Comparison of ENCODE assay signal across 1 cellular context in genomic region chr5:155460501-155460931, GRCh38.
TF ChIP-seq lines count a peak whose summit lies in the region.

No MANE protein-coding gene starts in this region.

TF ChIP-seq in HepG2, 621 proteins besides CTCF, POLR2A, EP300 and RAD21 (continued from another document and continues in another):
- TF ChIP-seq ARID5B (CRISPR knock-in tag; IDR thresholded peaks at IDR 0.05) (peak; percentile 98), CREB1 (IDR thresholded peaks at IDR 0.05) (peak; percentile 42), CREB1 (CRISPR knock-in tag; IDR thresholded peaks at IDR 0.05) (peak; percentile 93), ARNTL (CRISPR knock-in tag; IDR thresholded peaks at IDR 0.05) (no peak), RBAK (CRISPR knock-in tag; IDR thresholded peaks at IDR 0.05) (no peak), PRDM4 (CRISPR knock-in tag; IDR thresholded peaks at IDR 0.05; ENCODE audit: borderline replicate concordance) (no peak), AFF4 (CRISPR knock-in tag; IDR thresholded peaks at IDR 0.05) (0 out of 2 replicates have a peak, but pooled peaks have one; percentile 49), PAXIP1 (CRISPR knock-in tag; conservative IDR thresholded peaks at IDR 0.05) (peak; percentile 99), AKAP8 (CRISPR knock-in tag; IDR thresholded peaks at IDR 0.05) (no peak), HNRNPUL1 (IDR thresholded peaks at IDR 0.05; ENCODE audit: low read depth, low read length) (no peak), ZFY (CRISPR knock-in tag; IDR thresholded peaks at IDR 0.05) (no peak), PHF21A (CRISPR knock-in tag; IDR thresholded peaks at IDR 0.05) (peak; percentile 90), ATF7-NPFF (CRISPR knock-in tag; IDR thresholded peaks at IDR 0.05; ENCODE audit: low read depth) (no peak), BRF2 (CRISPR knock-in tag; IDR thresholded peaks at IDR 0.05) (no peak), ZNF350 (CRISPR knock-in tag; IDR thresholded peaks at IDR 0.05; ENCODE audit: borderline replicate concordance, low read depth) (no peak), CAMTA2 (CRISPR knock-in tag; IDR thresholded peaks at IDR 0.05; ENCODE audit: borderline replicate concordance) (no peak), HDAC1 (CRISPR knock-in tag; IDR thresholded peaks at IDR 0.05) (peak; percentile 90), RXRB (CRISPR knock-in tag; IDR thresholded peaks at IDR 0.05; ENCODE audit: borderline replicate concordance) (peak; percentile 84), TERF1 (CRISPR knock-in tag; IDR thresholded peaks at IDR 0.05) (no peak), ZBTB7B (CRISPR knock-in tag; IDR thresholded peaks at IDR 0.05) (peak; percentile 27; the same call in 1 of the 2 replicates), DBP (CRISPR knock-in tag; IDR thresholded peaks at IDR 0.05; ENCODE audit: not compliant biosample characterization) (no peak), ZBTB42 (CRISPR knock-in tag; IDR thresholded peaks at IDR 0.05) (no peak), HMG20B (CRISPR knock-in tag; conservative IDR thresholded peaks at IDR 0.05) (peak; percentile 66), CENPBD1 (CRISPR knock-in tag; IDR thresholded peaks at IDR 0.05; ENCODE audit: borderline replicate concordance, low read depth) (no peak), SMAD3 (CRISPR knock-in tag; IDR thresholded peaks at IDR 0.05) (0 out of 2 replicates have a peak, but pooled peaks have one; percentile 76), NFKBIZ (CRISPR knock-in tag; IDR thresholded peaks at IDR 0.05) (0 out of 2 replicates have a peak, but pooled peaks have one; percentile 66), FIP1L1 (IDR thresholded peaks at IDR 0.05; ENCODE audit: borderline replicate concordance, insufficient read depth, low read depth, low read length) (no peak), GRHL1 (CRISPR knock-in tag; conservative IDR thresholded peaks at IDR 0.05) (no peak), ISL2 (CRISPR knock-in tag; IDR thresholded peaks at IDR 0.05) (peak; percentile 93), MED13 (CRISPR knock-in tag; IDR thresholded peaks at IDR 0.05) (no peak), TEAD2 (CRISPR knock-in tag; IDR thresholded peaks at IDR 0.05) (no peak), CBX5 (CRISPR knock-in tag; IDR thresholded peaks at IDR 0.05; ENCODE audit: borderline replicate concordance) (no peak), ZNF740 (CRISPR knock-in tag; IDR thresholded peaks at IDR 0.05) (no peak), ZNF101 (CRISPR knock-in tag; IDR thresholded peaks at IDR 0.05; ENCODE audit: borderline replicate concordance, low read depth) (no peak), ATF5 (CRISPR knock-in tag; IDR thresholded peaks at IDR 0.05; ENCODE audit: low read depth) (no peak), PHB2 (IDR thresholded peaks at IDR 0.05; ENCODE audit: partially characterized antibody) (no peak), TBP (CRISPR knock-in tag; IDR thresholded peaks at IDR 0.05) (no peak), SP5 (CRISPR knock-in tag; IDR thresholded peaks at IDR 0.05; ENCODE audit: borderline replicate concordance, low read depth) (no peak), HOXA7 (CRISPR knock-in tag; IDR thresholded peaks at IDR 0.05) (no peak), ZBTB38 (CRISPR knock-in tag; IDR thresholded peaks at IDR 0.05) (no peak)
